ENCODE assay signal across 9 cellular contexts in genomic region chr15:45641374-45641778, GRCh38. TPM values are rescaled to one million over a fixed set of nuclear protein-coding genes. Genes with fewer than 3 reads are reported as not detected.
DNase-seq lines count a peak whose midpoint lies in the region; ATAC-seq and TF ChIP-seq lines count a peak whose summit lies in the region.
"Had no signal": no experiment of that assay in that cellular context is flagged by ENCODE, and none has a peak within 500 bp of the region (broad histone marks: within the 10 kb centered on the region; RNA-seq: fewer than 3 reads in every experiment).

No MANE protein-coding gene starts in this region.

- H3K4me3 ChIP-seq in tibial nerve (no peak overlapping the region), Karpas-422 (ENCODE audit: low read length) (no peak overlapping the region)

- peak overlapping the region; percentile 55 for H3K27ac Mint-ChIP-seq in activated CD4-positive, alpha-beta T cell treated with anti-CD3 and anti-CD28 coated beads for 36 hours
- peak overlapping the region; percentile 52 for H3K27ac Mint-ChIP-seq in activated T-helper 1 cell treated with anti-CD3 and anti-CD28 coated beads, Interleukin-12 subunit alpha, Interleukin-12 subunit beta, Interleukin-2, Interleukin-4 antibody, amounts not matched to agents 30 ng/mL and 10 ng/mL and 1 ng/mL, durations not matched to agents 14 hours and 24 hours and 36 hours
- H3K27ac Mint-ChIP-seq: CD8-positive, alpha-beta T cell had no signal

- peaks cover 91% of the 10 kb centered on the region for H3K4me1 Mint-ChIP-seq in activated CD4-positive, alpha-beta T cell treated with anti-CD3 and anti-CD28 coated beads for 36 hours
- peaks cover 88% of the 10 kb centered on the region for H3K4me1 Mint-ChIP-seq in activated T-helper 1 cell treated with anti-CD3 and anti-CD28 coated beads, Interleukin-12 subunit alpha, Interleukin-12 subunit beta, Interleukin-2, Interleukin-4 antibody, amounts not matched to agents 30 ng/mL and 10 ng/mL and 1 ng/mL, durations not matched to agents 14 hours and 24 hours and 36 hours (ENCODE audit: low read depth)

- H3K4me3 Mint-ChIP-seq in activated CD4-positive, alpha-beta T cell treated with anti-CD3 and anti-CD28 coated beads for 36 hours, result no peak overlapping the region
- H3K4me3 Mint-ChIP-seq in activated T-helper 1 cell treated with anti-CD3 and anti-CD28 coated beads, Interleukin-12 subunit alpha, Interleukin-12 subunit beta, Interleukin-2, Interleukin-4 antibody, amounts not matched to agents 30 ng/mL and 10 ng/mL and 1 ng/mL, durations not matched to agents 14 hours and 24 hours and 36 hours, result no peak overlapping the region
- H3K4me3 Mint-ChIP-seq: CD8-positive, alpha-beta T cell had no signal

- H3K27me3 ChIP-seq in tibial nerve (no peaks in the 10 kb centered on the region), Karpas-422 (ENCODE audit: low read length) (no peaks in the 10 kb centered on the region)

- H3K9ac ChIP-seq in Karpas-422 (ENCODE audit: low read length), result no peak overlapping the region

- no peaks in the 10 kb centered on the region for H3K27me3 Mint-ChIP-seq in activated CD4-positive, alpha-beta T cell treated with anti-CD3 and anti-CD28 coated beads for 36 hours
- no peaks in the 10 kb centered on the region for H3K27me3 Mint-ChIP-seq in activated T-helper 1 cell treated with anti-CD3 and anti-CD28 coated beads, Interleukin-12 subunit alpha, Interleukin-12 subunit beta, Interleukin-2, Interleukin-4 antibody, amounts not matched to agents 30 ng/mL and 10 ng/mL and 1 ng/mL, durations not matched to agents 14 hours and 24 hours and 36 hours (ENCODE audit: insufficient read depth)

- no peaks in the 10 kb centered on the region for H3K36me3 ChIP-seq in tibial nerve
- H3K36me3 ChIP-seq in Karpas-422 (ENCODE audit: insufficient read depth, low read length), result no peaks in the 10 kb centered on the region

- H3K9me3 ChIP-seq in tibial nerve (no peaks in the 10 kb centered on the region), Karpas-422 (ENCODE audit: low read length) (no peaks in the 10 kb centered on the region)

- no peaks in the 10 kb centered on the region for H3K9me2 ChIP-seq in Karpas-422 (replicated peaks; ENCODE audit: insufficient read depth, low read length)

- no peak overlapping the region for H2AFZ ChIP-seq in Karpas-422 (ENCODE audit: low read length)

- TF ChIP-seq CTCF in tibial nerve (IDR thresholded peaks at IDR 0.05), result no peak

- TF ChIP-seq EP300 in tibial nerve (IDR thresholded peaks at IDR 0.05), result peak in 1 of 2 donors; percentile 82

- no peaks in the 10 kb centered on the region for H3K9me3 Mint-ChIP-seq in activated CD4-positive, alpha-beta T cell treated with anti-CD3 and anti-CD28 coated beads for 36 hours (ENCODE audit: low read depth)
- H3K9me3 Mint-ChIP-seq in activated T-helper 1 cell treated with anti-CD3 and anti-CD28 coated beads, Interleukin-12 subunit alpha, Interleukin-12 subunit beta, Interleukin-2, Interleukin-4 antibody, amounts not matched to agents 30 ng/mL and 10 ng/mL and 1 ng/mL, durations not matched to agents 14 hours and 24 hours and 36 hours, result no peaks in the 10 kb centered on the region
- H3K9me3 Mint-ChIP-seq: CD8-positive, alpha-beta T cell had no signal

- H3K4me1 ChIP-seq in tibial nerve, result peaks cover 0 to 98% (median 59%) of the 10 kb centered on the region in 4 donors
- no peaks in the 10 kb centered on the region for H3K4me1 ChIP-seq in Karpas-422 (ENCODE audit: low read length)

- intact Hi-C loops in activated CD4-positive, alpha-beta T cell treated with anti-CD3 and anti-CD28 coated beads for 36 hours (cut with DNase I, micrococcal nuclease), result loop anchor here in 1 of 2 experiments (5.0 kb wide), 1 partner anchor 51 kb away; no protein-coding TSS in a partner anchor
- intact Hi-C loops in activated T-helper 1 cell treated with anti-CD3 and anti-CD28 coated beads, Interleukin-12 subunit alpha, Interleukin-12 subunit beta, Interleukin-2, Interleukin-4 antibody, amounts not matched to agents 30 ng/mL and 10 ng/mL and 1 ng/mL, durations not matched to agents 14 hours and 24 hours and 36 hours (cut with micrococcal nuclease), result no loop called here

- peaks cover 55% of the 10 kb centered on the region for H3K36me3 Mint-ChIP-seq in activated CD4-positive, alpha-beta T cell treated with anti-CD3 and anti-CD28 coated beads for 36 hours (ENCODE audit: low read depth)
- H3K36me3 Mint-ChIP-seq in activated T-helper 1 cell treated with anti-CD3 and anti-CD28 coated beads, Interleukin-12 subunit alpha, Interleukin-12 subunit beta, Interleukin-2, Interleukin-4 antibody, amounts not matched to agents 30 ng/mL and 10 ng/mL and 1 ng/mL, durations not matched to agents 14 hours and 24 hours and 36 hours (ENCODE audit: low read depth), result peaks cover 55% of the 10 kb centered on the region

- TF ChIP-seq POLR2A in tibial nerve (IDR thresholded peaks at IDR 0.05), result no peak

- no peak overlapping the region for H3K4me2 ChIP-seq in Karpas-422 (ENCODE audit: low read depth, low read length, poor library complexity, severe bottlenecking)

- no peaks in the 10 kb centered on the region for H4K20me1 ChIP-seq in Karpas-422 (ENCODE audit: insufficient read depth, low read depth, low read length)

- H3K27ac ChIP-seq in tibial nerve (peak overlapping the region in 3 of 4 donors; percentile 58 to 79 (median 76)), Karpas-422 (ENCODE audit: low read length) (no peak overlapping the region)

- WGBS in tibial nerve, 2 donors, result 30 to 36% methylated on average over 1 of the region's 1 CpG

- CTCF ChIA-PET in activated CD4-positive, alpha-beta T cell treated with anti-CD3 and anti-CD28 coated beads for 36 hours (lab: Charles Lee), result interaction anchor here (0.6 to 3.1 kb wide), 4 partner anchors 27 to 184 kb away, joined by 3 to 10 read pairs (median 4); partner anchors contain the start of gene BLOC1S6

- ATAC-seq in activated CD4-positive, alpha-beta T cell treated with anti-CD3 and anti-CD28 coated beads for 36 hours, result peak; percentile 21
- ATAC-seq: CD8-positive, alpha-beta T cell had no signal

- H3K79me2 ChIP-seq in Karpas-422 (ENCODE audit: low read length), result no peaks in the 10 kb centered on the region

- no peak for DNase-seq in activated CD4-positive, alpha-beta T cell treated with anti-CD3 and anti-CD28 coated beads for 36 hours
- no peak for DNase-seq in activated CD4-positive, alpha-beta T cell treated with anti-CD3 and anti-CD28 coated beads for 48 hours
- no peak for DNase-seq in activated T-helper 1 cell treated with anti-CD3 and anti-CD28 coated beads, Interleukin-12 subunit alpha, Interleukin-12 subunit beta, Interleukin-2, Interleukin-4 antibody, amounts not matched to agents 30 ng/mL and 10 ng/mL and 1 ng/mL, durations not matched to agents 14 hours and 24 hours and 36 hours (ENCODE audit: low spot score)
- peak; percentile 97 for DNase-seq in iris pigment epithelial cell (ENCODE audit: low read depth)
- DNase-seq in tibial nerve (ENCODE audit: low spot score in 2 of 2), result peak in 1 of 2 donors; percentile 39
- no peak for DNase-seq in Karpas-422
- no peak for DNase-seq in hypothalamus (lab: John Stamatoyannopoulos, UW)
- no peak for DNase-seq in midbrain (lab: John Stamatoyannopoulos, UW)
- DNase-seq: CD8-positive, alpha-beta T cell had no signal

- POLR2A ChIA-PET in activated CD4-positive, alpha-beta T cell treated with anti-CD3 and anti-CD28 coated beads for 36 hours (lab: Charles Lee), result no interaction called here

RNA-seq across cellular contexts. Expression of gene SQOR, which starts 6.5 kb away (rescaled TPM):
- total RNA-seq in activated CD4-positive, alpha-beta T cell treated with anti-CD3 and anti-CD28 coated beads for 36 hours, result 100 to 1,000 TPM; 105 to 108 TPM
- 96.0 and 100 TPM in 2 replicates for total RNA-seq in activated T-helper 1 cell treated with anti-CD3 and anti-CD28 coated beads, Interleukin-12 subunit alpha, Interleukin-12 subunit beta, Interleukin-2, Interleukin-4 antibody, amounts not matched to agents 30 ng/mL and 10 ng/mL and 1 ng/mL, durations not matched to agents 14 hours and 24 hours and 36 hours
- 10 to 100 TPM; 50.4 to 96.1 (median 60.2) TPM for total RNA-seq in tibial nerve
- 2.1 and 3.5 TPM in 2 replicates for total RNA-seq in Karpas-422 (2014; rRNA removed; shearing (Covaris generic); ENCODE audit: low replicate concordance)

RNA-seq across cellular contexts. Expression of gene BLOC1S6, which starts 54.2 kb away (rescaled TPM):
- 10 to 100 TPM; 36.1 to 52.5 TPM for total RNA-seq in activated CD4-positive, alpha-beta T cell treated with anti-CD3 and anti-CD28 coated beads for 36 hours
- total RNA-seq in activated T-helper 1 cell treated with anti-CD3 and anti-CD28 coated beads, Interleukin-12 subunit alpha, Interleukin-12 subunit beta, Interleukin-2, Interleukin-4 antibody, amounts not matched to agents 30 ng/mL and 10 ng/mL and 1 ng/mL, durations not matched to agents 14 hours and 24 hours and 36 hours, result 50.6 TPM in 2 replicates
- 10 to 100 TPM; 35.6 to 70.8 (median 52.5) TPM for total RNA-seq in tibial nerve
- total RNA-seq in Karpas-422 (2014; rRNA removed; shearing (Covaris generic); ENCODE audit: low replicate concordance), result 62.7 and 77.1 TPM in 2 replicates

Comparison
In these comparisons a context has a peak if more than half of its experiments do, and no peak if none do; other contexts are left out.
1. RNA of gene SQOR, which starts 6.5 kb away (total RNA-seq): 105 to 108 TPM in activated CD4-positive, alpha-beta T cell treated with anti-CD3 and anti-CD28 coated beads for 36 hours, 96.0 to 100 TPM in activated T-helper 1 cell treated with anti-CD3 and anti-CD28 coated beads, Interleukin-12 subunit alpha, Interleukin-12 subunit beta, Interleukin-2, Interleukin-4 antibody, amounts not matched to agents 30 ng/mL and 10 ng/mL and 1 ng/mL, durations not matched to agents 14 hours and 24 hours and 36 hours and 50.4 to 96.1 TPM in tibial nerve; 2.1 to 3.5 TPM in Karpas-422; every median in the first group is over 10 times any median in the second.